2 cellular contexts compared by ENCODE assay signal in the genomic region with DNA sequence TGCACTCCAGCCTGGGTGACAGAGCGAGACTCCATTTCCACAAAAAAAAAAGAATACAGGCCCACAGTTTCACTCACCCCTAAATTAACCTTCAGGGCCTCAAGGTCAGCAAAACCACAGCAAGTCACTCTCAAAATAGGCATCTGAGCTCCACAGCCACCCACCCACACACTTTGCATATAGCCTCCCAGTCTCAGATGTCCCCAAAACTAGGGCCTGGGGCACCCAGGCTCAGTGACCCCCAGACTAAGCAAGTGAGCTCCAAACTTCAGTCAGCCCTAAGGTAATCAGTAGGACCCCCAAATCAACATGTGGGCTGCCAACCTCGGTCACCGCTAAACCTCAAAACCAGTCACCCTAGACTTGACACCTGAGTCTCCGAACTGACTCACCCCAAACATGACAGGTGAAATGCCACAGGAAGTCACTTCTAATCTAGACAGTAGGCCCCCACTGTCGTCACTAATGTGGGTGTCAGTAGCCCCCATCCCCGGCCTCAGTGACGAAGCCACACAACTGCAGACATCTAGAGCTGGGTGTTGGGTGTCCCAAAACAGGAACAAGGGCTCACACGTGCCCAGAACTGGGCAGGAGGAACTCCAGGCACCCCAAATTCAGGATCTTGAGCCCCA.
TF ChIP-seq lines count a peak whose summit lies in the region.

No MANE protein-coding gene starts in this region.

TF ChIP-seq in HepG2, 621 proteins besides CTCF, POLR2A, EP300 and RAD21:
- TF ChIP-seq MED1 (CRISPR knock-in tag; IDR thresholded peaks at IDR 0.05) (no peak), CREB1 (IDR thresholded peaks at IDR 0.05) (peak; percentile 26; the same call in 1 of the 2 replicates), CREB1 (CRISPR knock-in tag; IDR thresholded peaks at IDR 0.05) (no peak)

TF ChIP-seq in WTC11, 78 proteins besides CTCF, POLR2A, EP300 and RAD21:
- TF ChIP-seq, protein P1, sequence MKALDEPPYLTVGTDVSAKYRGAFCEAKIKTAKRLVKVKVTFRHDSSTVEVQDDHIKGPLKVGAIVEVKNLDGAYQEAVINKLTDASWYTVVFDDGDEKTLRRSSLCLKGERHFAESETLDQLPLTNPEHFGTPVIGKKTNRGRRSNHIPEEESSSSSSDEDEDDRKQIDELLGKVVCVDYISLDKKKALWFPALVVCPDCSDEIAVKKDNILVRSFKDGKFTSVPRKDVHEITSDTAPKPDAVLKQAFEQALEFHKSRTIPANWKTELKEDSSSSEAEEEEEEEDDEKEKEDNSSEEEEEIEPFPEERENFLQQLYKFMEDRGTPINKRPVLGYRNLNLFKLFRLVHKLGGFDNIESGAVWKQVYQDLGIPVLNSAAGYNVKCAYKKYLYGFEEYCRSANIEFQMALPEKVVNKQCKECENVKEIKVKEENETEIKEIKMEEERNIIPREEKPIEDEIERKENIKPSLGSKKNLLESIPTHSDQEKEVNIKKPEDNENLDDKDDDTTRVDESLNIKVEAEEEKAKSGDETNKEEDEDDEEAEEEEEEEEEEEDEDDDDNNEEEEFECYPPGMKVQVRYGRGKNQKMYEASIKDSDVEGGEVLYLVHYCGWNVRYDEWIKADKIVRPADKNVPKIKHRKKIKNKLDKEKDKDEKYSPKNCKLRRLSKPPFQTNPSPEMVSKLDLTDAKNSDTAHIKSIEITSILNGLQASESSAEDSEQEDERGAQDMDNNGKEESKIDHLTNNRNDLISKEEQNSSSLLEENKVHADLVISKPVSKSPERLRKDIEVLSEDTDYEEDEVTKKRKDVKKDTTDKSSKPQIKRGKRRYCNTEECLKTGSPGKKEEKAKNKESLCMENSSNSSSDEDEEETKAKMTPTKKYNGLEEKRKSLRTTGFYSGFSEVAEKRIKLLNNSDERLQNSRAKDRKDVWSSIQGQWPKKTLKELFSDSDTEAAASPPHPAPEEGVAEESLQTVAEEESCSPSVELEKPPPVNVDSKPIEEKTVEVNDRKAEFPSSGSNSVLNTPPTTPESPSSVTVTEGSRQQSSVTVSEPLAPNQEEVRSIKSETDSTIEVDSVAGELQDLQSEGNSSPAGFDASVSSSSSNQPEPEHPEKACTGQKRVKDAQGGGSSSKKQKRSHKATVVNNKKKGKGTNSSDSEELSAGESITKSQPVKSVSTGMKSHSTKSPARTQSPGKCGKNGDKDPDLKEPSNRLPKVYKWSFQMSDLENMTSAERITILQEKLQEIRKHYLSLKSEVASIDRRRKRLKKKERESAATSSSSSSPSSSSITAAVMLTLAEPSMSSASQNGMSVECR (CRISPR knock-in tag; IDR thresholded peaks at IDR 0.05; ENCODE audit: borderline replicate concordance) = no peak
- TF ChIP-seq, protein P2, sequence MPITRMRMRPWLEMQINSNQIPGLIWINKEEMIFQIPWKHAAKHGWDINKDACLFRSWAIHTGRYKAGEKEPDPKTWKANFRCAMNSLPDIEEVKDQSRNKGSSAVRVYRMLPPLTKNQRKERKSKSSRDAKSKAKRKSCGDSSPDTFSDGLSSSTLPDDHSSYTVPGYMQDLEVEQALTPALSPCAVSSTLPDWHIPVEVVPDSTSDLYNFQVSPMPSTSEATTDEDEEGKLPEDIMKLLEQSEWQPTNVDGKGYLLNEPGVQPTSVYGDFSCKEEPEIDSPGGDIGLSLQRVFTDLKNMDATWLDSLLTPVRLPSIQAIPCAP (CRISPR knock-in tag; IDR thresholded peaks at IDR 0.05) = no peak
- TF ChIP-seq, protein P3, sequence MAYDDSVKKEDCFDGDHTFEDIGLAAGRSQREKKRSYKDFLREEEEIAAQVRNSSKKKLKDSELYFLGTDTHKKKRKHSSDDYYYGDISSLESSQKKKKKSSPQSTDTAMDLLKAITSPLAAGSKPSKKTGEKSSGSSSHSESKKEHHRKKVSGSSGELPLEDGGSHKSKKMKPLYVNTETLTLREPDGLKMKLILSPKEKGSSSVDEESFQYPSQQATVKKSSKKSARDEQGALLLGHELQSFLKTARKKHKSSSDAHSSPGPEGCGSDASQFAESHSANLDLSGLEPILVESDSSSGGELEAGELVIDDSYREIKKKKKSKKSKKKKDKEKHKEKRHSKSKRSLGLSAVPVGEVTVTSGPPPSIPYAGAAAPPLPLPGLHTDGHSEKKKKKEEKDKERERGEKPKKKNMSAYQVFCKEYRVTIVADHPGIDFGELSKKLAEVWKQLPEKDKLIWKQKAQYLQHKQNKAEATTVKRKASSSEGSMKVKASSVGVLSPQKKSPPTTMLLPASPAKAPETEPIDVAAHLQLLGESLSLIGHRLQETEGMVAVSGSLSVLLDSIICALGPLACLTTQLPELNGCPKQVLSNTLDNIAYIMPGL (CRISPR knock-in tag; IDR thresholded peaks at IDR 0.05) = no peak
- TF ChIP-seq SOX15 (CRISPR knock-in tag; IDR thresholded peaks at IDR 0.05) = no peak
- no peak for TF ChIP-seq IRF2 (CRISPR knock-in tag; IDR thresholded peaks at IDR 0.05; ENCODE audit: borderline replicate concordance, low read depth)
- TF ChIP-seq ETV6 (CRISPR knock-in tag; IDR thresholded peaks at IDR 0.05) = no peak
- TF ChIP-seq TEAD4 (CRISPR knock-in tag; IDR thresholded peaks at IDR 0.05) = no peak
- no peak for TF ChIP-seq TP53 (CRISPR knock-in tag; IDR thresholded peaks at IDR 0.05)
- TF ChIP-seq, protein P4, sequence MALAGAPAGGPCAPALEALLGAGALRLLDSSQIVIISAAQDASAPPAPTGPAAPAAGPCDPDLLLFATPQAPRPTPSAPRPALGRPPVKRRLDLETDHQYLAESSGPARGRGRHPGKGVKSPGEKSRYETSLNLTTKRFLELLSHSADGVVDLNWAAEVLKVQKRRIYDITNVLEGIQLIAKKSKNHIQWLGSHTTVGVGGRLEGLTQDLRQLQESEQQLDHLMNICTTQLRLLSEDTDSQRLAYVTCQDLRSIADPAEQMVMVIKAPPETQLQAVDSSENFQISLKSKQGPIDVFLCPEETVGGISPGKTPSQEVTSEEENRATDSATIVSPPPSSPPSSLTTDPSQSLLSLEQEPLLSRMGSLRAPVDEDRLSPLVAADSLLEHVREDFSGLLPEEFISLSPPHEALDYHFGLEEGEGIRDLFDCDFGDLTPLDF (CRISPR knock-in tag; IDR thresholded peaks at IDR 0.05) = no peak
- TF ChIP-seq PRRX2 (CRISPR knock-in tag; IDR thresholded peaks at IDR 0.05) = no peak
